Comparison of ENCODE assay signal across 34 cellular contexts in the genomic region with DNA sequence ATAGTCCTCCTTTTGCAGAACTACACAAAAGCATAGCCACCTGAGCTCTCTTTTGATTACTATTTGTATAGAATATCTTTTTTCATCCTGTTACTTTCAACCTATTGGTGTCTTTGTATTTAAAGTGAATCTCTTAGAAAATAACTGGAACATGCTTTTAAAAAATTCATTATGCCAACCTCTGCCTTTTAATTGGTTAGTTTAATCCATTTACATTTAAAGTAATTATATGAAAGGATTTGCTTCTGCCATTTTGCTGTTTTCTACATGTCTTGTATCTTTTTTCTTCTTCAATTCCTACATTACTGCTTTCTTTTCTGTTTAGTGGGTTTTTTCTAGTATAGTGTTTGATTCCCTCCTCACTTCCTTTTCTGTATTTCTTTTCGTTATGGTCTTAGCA.
"Had no signal": no experiment of that assay in that cellular context is flagged by ENCODE, and none has a peak within 500 bp of the region (broad histone marks: within the 10 kb centered on the region; RNA-seq: fewer than 3 reads in every experiment).

No MANE protein-coding gene starts in this region.

- H3K27me3 ChIP-seq: MG63 had no signal

- H3K4me3 ChIP-seq: MG63 had no signal

- H3K36me3 ChIP-seq: MG63 had no signal

- DNase-seq: Karpas-422, Kasumi-1, MG63, MM.1S, MV-4-11, NCI-H1048, NCI-H1092, NCI-H1092 treated with DMSO at 0.1 percent for 48 hours, NCI-H1105, NCI-H1105 treated with DMSO at 0.1 percent for 48 hours, NCI-H1417, NCI-H1417 treated with DMSO at 0.1 percent for 48 hours, NCI-H1436, NCI-H1436 treated with DMSO at 0.1 percent for 48 hours, NCI-H146, NCI-H1694, NCI-H1694 treated with DMSO at 0.1 percent for 48 hours, NCI-H187, NCI-H187 treated with DMSO at 0.1 percent for 48 hours, NCI-H1930, NCI-H2029, NCI-H2029 treated with DMSO at 0.1 percent for 48 hours, NCI-H2081, NCI-H2081 treated with DMSO at 0.1 percent for 48 hours, NCI-H2107, NCI-H2171, NCI-H2171 treated with DMSO at 0.1 percent for 48 hours, NCI-H2227 treated with DMSO at 0.1 percent for 48 hours, NCI-H226, NCI-H345, NCI-H446, NCI-H446 treated with DMSO at 0.1 percent for 48 hours, NCI-H510A, NCI-H510A treated with DMSO at 0.1 percent for 48 hours had no signal
